ENCODE assay signal across 9 cellular contexts in genomic region chr4:152485726-152486276, GRCh38. TPM values are rescaled to one million over a fixed set of nuclear protein-coding genes. Genes with fewer than 3 reads are reported as not detected.
A peak's percentile ranks its signal among the peaks of the same experiment; 100 is the strongest.
DNase-seq lines count a peak whose midpoint lies in the region; ATAC-seq lines count a peak whose summit lies in the region.
"Had no signal": no experiment of that assay in that cellular context is flagged by ENCODE, and none has a peak within 500 bp of the region (broad histone marks: within the 10 kb centered on the region; RNA-seq: fewer than 3 reads in every experiment).

No MANE protein-coding gene starts in this region.

- no peak overlapping the region for H3K4me3 Mint-ChIP-seq in activated CD4-positive, alpha-beta T cell treated with anti-CD3 and anti-CD28 coated beads for 36 hours

- CTCF ChIA-PET in activated CD4-positive, alpha-beta T cell treated with anti-CD3 and anti-CD28 coated beads for 36 hours (lab: Charles Lee): interaction anchor here (0.7 to 3.5 kb wide), 5 partner anchors 12 to 294 kb away, joined by 3 to 22 read pairs (median 4); partner anchors contain the start of genes ARFIP1 and TIGD4

- H3K9me3 Mint-ChIP-seq in activated CD4-positive, alpha-beta T cell treated with anti-CD3 and anti-CD28 coated beads for 36 hours (ENCODE audit: low read depth): peaks cover 5% of the 10 kb centered on the region

- no peak overlapping the region for H3K27ac Mint-ChIP-seq in activated CD4-positive, alpha-beta T cell treated with anti-CD3 and anti-CD28 coated beads for 36 hours

- H3K27me3 Mint-ChIP-seq in activated CD4-positive, alpha-beta T cell treated with anti-CD3 and anti-CD28 coated beads for 36 hours: no peaks in the 10 kb centered on the region
- H3K27me3 Mint-ChIP-seq: brain had no signal

- peaks cover 14% of the 10 kb centered on the region for H3K36me3 Mint-ChIP-seq in activated CD4-positive, alpha-beta T cell treated with anti-CD3 and anti-CD28 coated beads for 36 hours (ENCODE audit: low read depth)

- peak; percentile 100 for ATAC-seq in activated CD4-positive, alpha-beta T cell treated with anti-CD3 and anti-CD28 coated beads for 36 hours
- ATAC-seq in GM21786 (IDR thresholded peaks at IDR 0.05; ENCODE audit: unreplicated experiment): peak; percentile 96
- ATAC-seq in stimulated activated naive CD8-positive, alpha-beta T cell treated with anti-CD3 and anti-CD28 coated beads, Interleukin-15, Interleukin-2, amounts not matched to agents 100 U/mL and 50 U/mL, for 24 hours: peak; percentile 100

- DNase-seq in activated CD4-positive, alpha-beta T cell treated with anti-CD3 and anti-CD28 coated beads for 36 hours: peak; percentile 25
- DNase-seq in activated CD4-positive, alpha-beta T cell treated with anti-CD3 and anti-CD28 coated beads, Interleukin-2, amount 50 U/mL, for 4 hours: no peak
- DNase-seq in LHCN-M2 (ENCODE audit: low read depth) (peak; percentile 87), DMS 273 treated with DMSO at 0.1 percent for 48 hours (lab: John Stamatoyannopoulos, UW) (no peak), NCI-H524 treated with DMSO at 0.1 percent for 48 hours (lab: John Stamatoyannopoulos, UW) (no peak)
- peak; percentile 10 for DNase-seq in effector CD4-positive, alpha-beta T cell
- DNase-seq in stimulated activated naive CD8-positive, alpha-beta T cell treated with anti-CD3 and anti-CD28 coated beads, Interleukin-15, Interleukin-2, amounts not matched to agents 100 U/mL and 50 U/mL, for 24 hours: no peak

- H3K4me1 Mint-ChIP-seq in activated CD4-positive, alpha-beta T cell treated with anti-CD3 and anti-CD28 coated beads for 36 hours: peaks cover 43% of the 10 kb centered on the region

- POLR2A ChIA-PET in activated CD4-positive, alpha-beta T cell treated with anti-CD3 and anti-CD28 coated beads for 36 hours (lab: Charles Lee): no interaction called here

- intact Hi-C loops in activated CD4-positive, alpha-beta T cell treated with anti-CD3 and anti-CD28 coated beads for 36 hours (cut with DNase I, micrococcal nuclease): loop anchor here (1.0 to 10.0 kb wide), 7 partner anchors 27 to 1471 kb away; partner anchors contain the start of genes FBXW7 (in 2 of the 2), ARFIP1 (in 1 of the 2), LRBA (in 1 of the 2) and TIGD4 (in 1 of the 2)

RNA-seq across cellular contexts. Expression of gene FBXW7, which starts 50.1 kb away (rescaled TPM):
- total RNA-seq in activated CD4-positive, alpha-beta T cell treated with anti-CD3 and anti-CD28 coated beads for 36 hours: 10 to 100 TPM; 29.8 to 31.6 TPM
- 18.1 and 20.1 TPM in 2 replicates for total RNA-seq in LHCN-M2 (2014; rRNA removed)
- polyA plus RNA-seq in LHCN-M2 (2012): 3.7 TPM

Comparison
In these comparisons a context has a peak if more than half of its experiments do, and no peak if none do; other contexts are left out.
1. DNase-seq: peak in activated CD4-positive, alpha-beta T cell treated with anti-CD3 and anti-CD28 coated beads for 36 hours (single experiment), LHCN-M2 (single experiment) and effector CD4-positive, alpha-beta T cell (single experiment); none in activated CD4-positive, alpha-beta T cell treated with anti-CD3 and anti-CD28 coated beads, Interleukin-2, amount 50 U/mL, for 4 hours (0 of 2), stimulated activated naive CD8-positive, alpha-beta T cell treated with anti-CD3 and anti-CD28 coated beads, Interleukin-15, Interleukin-2, amounts not matched to agents 100 U/mL and 50 U/mL, for 24 hours (single experiment), DMS 273 treated with DMSO at 0.1 percent for 48 hours (single experiment) and NCI-H524 treated with DMSO at 0.1 percent for 48 hours (single experiment).
2. Peak in every context shown above with its lines, with median percentiles within 50 percentile points of each other: ATAC-seq.